ENCODE assay signal across 25 cellular contexts in genomic region chr19:19263886-19264487, GRCh38. TPM values are rescaled to one million over a fixed set of nuclear protein-coding genes. Genes with fewer than 3 reads are reported as not detected.
A peak's percentile ranks its signal among the peaks of the same experiment; 100 is the strongest.
DNase-seq lines count a peak whose midpoint lies in the region; ATAC-seq, FAIRE-seq and TF ChIP-seq lines count a peak whose summit lies in the region.
"Had no signal": no experiment of that assay in that cellular context is flagged by ENCODE, and none has a peak within 500 bp of the region (broad histone marks: within the 10 kb centered on the region; RNA-seq: fewer than 3 reads in every experiment).

No MANE protein-coding gene starts in this region.

- in situ Hi-C loops in K562 (cut with MboI), result no loop called here

- peaks cover 0 to 9% (median 5%) of the 10 kb centered on the region in 9 donors for H3K4me1 ChIP-seq in heart right ventricle
- peaks cover 0 to 20% of the 10 kb centered on the region in 2 experiments; a peak in 3 of 5 replicates for H3K4me1 ChIP-seq in K562 (replicated peaks in 1 of 2; ENCODE audit: control insufficient read depth in 2 of 2, insufficient read depth in 2 of 2, low read length in 2 of 2)
- peaks cover 0 to 6% of the 10 kb centered on the region in 2 donors for H3K4me1 ChIP-seq in adrenal gland (replicated peaks in 1 of 2)
- H3K4me1 ChIP-seq: A549, HAP-1 had no signal

- TF ChIP-seq POLR2A in K562 (conservative IDR thresholded peaks at IDR 0.05) (no peak), adrenal gland (IDR thresholded peaks at IDR 0.05) (no peak)

- no peak overlapping the region for H3K27ac ChIP-seq in heart right ventricle
- no peak overlapping the region for H3K27ac ChIP-seq in K562 (ENCODE audit: extremely low read depth, low read depth, low read length)
- H3K27ac ChIP-seq in adrenal gland, result no peak overlapping the region
- H3K27ac ChIP-seq: 22Rv1, A549 had no signal

- peak; percentile 13 for DNase-seq in Right ventricle myocardium superior
- no peak for DNase-seq in heart right ventricle
- DNase-seq in HuH-7 (ENCODE audit: low spot score), result peak; percentile 12
- DNase-seq in K562 (ENCODE audit: extremely low read depth in 1 of 4, low spot score in 3 of 4), result no peak
- no peak for DNase-seq in HCEC 1CT
- no peak for DNase-seq in hippocampal formation (lab: John Stamatoyannopoulos, UW)
- no peak for DNase-seq in adrenal gland
- DNase-seq: ACHN; AML-193; C1 segment of cervical spinal cord; Calu3; CD4-positive, alpha-beta memory T cell; COR-L47; DMS53; DMS79 treated with DMSO at 0.1 percent for 48 hours; GF-D8; GOT3 had no signal

- TF ChIP-seq CTCF in heart right ventricle (IDR thresholded peaks at IDR 0.05) (no peak), K562 (IDR thresholded peaks at IDR 0.05 in 2 of 3, conservative IDR thresholded peaks at IDR 0.05 in 1 of 3; ENCODE audit: insufficient read depth in 2 of 3, low read depth in 1 of 3, low read length in 3 of 3) (no peak), adrenal gland (IDR thresholded peaks at IDR 0.05) (no peak)

- TF ChIP-seq RAD21 in K562 (CRISPR knock-in tag; conservative IDR thresholded peaks at IDR 0.05 in 1 of 2, IDR thresholded peaks at IDR 0.05 in 1 of 2), result no peak

- intact Hi-C loops in Right ventricle myocardium superior (cut with DNase I) (no loop called here), heart right ventricle (cut with DNase I) (no loop called here), K562 (cut with micrococcal nuclease) (no loop called here), adrenal gland (cut with DNase I) (no loop called here)

- H4K20me1 ChIP-seq in K562 (replicated peaks; ENCODE audit: control insufficient read depth, insufficient read depth, low read length), result 0 out of 2 replicates have a peak, but pooled peaks cover 3% of the 10 kb centered on the region

- no peak for TF ChIP-seq EP300 in K562 (IDR thresholded peaks at IDR 0.05; ENCODE audit: low read length)

- H3K9ac ChIP-seq in K562 (ENCODE audit: insufficient read depth in 1 of 2, low read depth in 2 of 2, low read length in 2 of 2), result no peak overlapping the region

- POLR2A ChIA-PET in K562 (lab: Yijun Ruan, JAX), result no interaction called here

- FAIRE-seq in K562 (lab: Jason Lieb, UNC), result no peak
- FAIRE-seq: A549, GM12891, GM18507, H54 had no signal

- ATAC-seq in Right ventricle myocardium superior (ENCODE audit: poor library complexity) (no peak), heart right ventricle (no peak), K562 (no peak)
- ATAC-seq: A549 had no signal

- no TSS peak for BruUV-seq in K562 (replicated peaks; lab: Mats Ljungman, UMichigan)

- no peak overlapping the region for H2AFZ ChIP-seq in K562 (ENCODE audit: low read depth, low read length)

- H3K4me3 ChIP-seq in heart right ventricle (no peak overlapping the region), K562 (no peak overlapping the region), adrenal gland (no peak overlapping the region)
- H3K4me3 ChIP-seq: A549, HAP-1 had no signal

- H3K27me3 ChIP-seq in heart right ventricle (peaks cover 4 to 52% (median 48%) of the 10 kb centered on the region in 7 donors), K562 (ENCODE audit: control insufficient read depth in 2 of 2, insufficient read depth in 2 of 2, low read length in 2 of 2) (peaks cover 8 to 36% of the 10 kb centered on the region in 2 experiments; a peak in 4 of 5 replicates), adrenal gland (peaks cover 8% of the 10 kb centered on the region)

- H3K79me2 ChIP-seq in K562 (ENCODE audit: control insufficient read depth, insufficient read depth, low read length), result no peaks in the 10 kb centered on the region

- no peaks in the 10 kb centered on the region for H3K9me1 ChIP-seq in K562 (ENCODE audit: control insufficient read depth, insufficient read depth, low read length)

- CTCF ChIA-PET in K562 (lab: Yijun Ruan, JAX; ENCODE audit: low intra/inter-chr PET ratio), result no interaction called here

- H3K36me3 ChIP-seq in heart right ventricle (no peaks in the 10 kb centered on the region), K562 (ENCODE audit: control insufficient read depth, insufficient read depth, low read length) (no peaks in the 10 kb centered on the region), adrenal gland (replicated peaks in 1 of 2) (no peaks in the 10 kb centered on the region)
- H3K36me3 ChIP-seq: HAP-1 had no signal

- peaks cover 0 to 7% (median 0%) of the 10 kb centered on the region in 11 donors for H3K9me3 ChIP-seq in heart right ventricle
- peaks cover 1% of the 10 kb centered on the region; the same call in 1 of the 2 replicates for H3K9me3 ChIP-seq in K562 (replicated peaks; ENCODE audit: control insufficient read depth, insufficient read depth, low read depth, low read length)
- H3K9me3 ChIP-seq in adrenal gland (replicated peaks in 1 of 3), result no peaks in the 10 kb centered on the region
- H3K9me3 ChIP-seq: A549, HAP-1 had no signal

- 86 to 88% methylated on average over 7 of the region's 7 CpGs for WGBS in heart right ventricle, 2 donors
- WGBS in K562 (ENCODE audit: insufficient coverage, low coverage, missing lambda C conversion rate), result 11% methylated on average over 7 of the region's 7 CpGs
- WGBS in adrenal gland, 4 donors, result 74 to 83% (median 80%) methylated on average over 3 to 7 of the region's 7 CpGs

- H3K4me2 ChIP-seq in K562 (ENCODE audit: insufficient read depth, low read length), result no peak overlapping the region
- H3K4me2 ChIP-seq: A549 had no signal

RNA-seq across cellular contexts. Expression of gene TM6SF2, which starts 9.1 kb away (rescaled TPM):
- total RNA-seq in Right ventricle myocardium superior (0.32 TPM), heart right ventricle (1 to 10 TPM in 4 of 10 donors, under 1 TPM in 6; 0.17 to 2.1 (median 0.64) TPM), K562 (2014; rRNA removed) (not detected in 2 replicates), K562 (2014; rRNA removed; fragmentation: Illumina TruSeq; extraction: Trizol) (not detected in 2 replicates), K562 (2015; rRNA removed; fragmentation: Illumina TruSeq; extraction: Trizol) (not detected in 2 replicates), K562 (2021) (not detected in 2 replicates), adrenal gland (1 to 10 TPM in 1 of 8 donors, under 1 TPM in 3, not detected in 4; 0.28 to 1.1 (median 0.55) TPM)
- polyA plus RNA-seq in heart right ventricle (under 1 TPM; 0.20 to 0.66 TPM), K562 (2011; rRNA removed) (0.05 TPM in 1 of 2 replicates, not detected in the other), K562 (2014; fragmentation: Illumina TruSeq; extraction: Trizol) (not detected in 2 replicates), K562 (2014; fragmentation: Nextera tagmentation; extraction: Ambion mirVana) (not detected), K562 (2014; rRNA removed) (not detected in 2 replicates), adrenal gland (1 to 10 TPM in 2 of 3 donors, under 1 TPM in 1; 0.26 to 5.3 (median 1.3) TPM)
- 0.19 TPM in 1 of 2 replicates, not detected in the other for total RNA-seq in K562 (2011; cell fraction: chromatin; rRNA removed; ENCODE audit: low replicate concordance)
- not detected in 2 replicates for total RNA-seq in K562 (2011; cell fraction: nucleolus; rRNA removed)
- not detected in 2 replicates for total RNA-seq in K562 (2011; cell fraction: nucleoplasm; rRNA removed)
- 0.09 TPM in 1 of 2 replicates, not detected in the other for polyA plus RNA-seq in K562 (2011; cell fraction: cytosol; rRNA removed)
- 0.18 and 0.23 TPM in 2 replicates for polyA plus RNA-seq in K562 (2011; cell fraction: nucleus; rRNA removed)
- polyA plus RNA-seq in K562 (2012), result not detected in 2 replicates
- not detected in 2 replicates for polyA minus RNA-seq in K562 (2011; rRNA and poly(A)+ RNA removed)
- not detected in 2 replicates for polyA minus RNA-seq in K562 (2011; cell fraction: cytosol; rRNA and poly(A)+ RNA removed)
- not detected in 2 replicates for polyA minus RNA-seq in K562 (2011; cell fraction: nucleus; rRNA and poly(A)+ RNA removed)
- total RNA-seq: Calu3; CD4-positive, alpha-beta memory T cell; Daoy had no signal
- polyA plus RNA-seq: CD4-positive, alpha-beta memory T cell had no signal

RNA-seq across cellular contexts. Expression of gene NCAN, which starts 52.2 kb away (rescaled TPM):
- total RNA-seq in Right ventricle myocardium superior, result not detected
- not detected for total RNA-seq in heart right ventricle
- not detected for polyA plus RNA-seq in heart right ventricle
- total RNA-seq in K562 (2011; cell fraction: chromatin; rRNA removed; ENCODE audit: low replicate concordance), result 0.14 TPM in 1 of 2 replicates, not detected in the other
- total RNA-seq in K562 (2011; cell fraction: nucleolus; rRNA removed), result under 0.01 and 0.17 TPM in 2 replicates
- total RNA-seq in K562 (2011; cell fraction: nucleoplasm; rRNA removed), result 0.15 TPM in 1 of 2 replicates, not detected in the other
- total RNA-seq in K562 (2014; rRNA removed), result not detected in 2 replicates
- not detected in 2 replicates for total RNA-seq in K562 (2014; rRNA removed; fragmentation: Illumina TruSeq; extraction: Trizol)
- not detected in 2 replicates for total RNA-seq in K562 (2015; rRNA removed; fragmentation: Illumina TruSeq; extraction: Trizol)
- total RNA-seq in K562 (2021), result 0.04 and 0.07 TPM in 2 replicates
- polyA plus RNA-seq in K562 (2011; rRNA removed), result not detected in 2 replicates
- polyA plus RNA-seq in K562 (2011; cell fraction: cytosol; rRNA removed), result 0.04 TPM in 1 of 2 replicates, not detected in the other
- 0.03 TPM in 1 of 2 replicates, not detected in the other for polyA plus RNA-seq in K562 (2011; cell fraction: nucleus; rRNA removed)
- 0.04 and 0.05 TPM in 2 replicates for polyA plus RNA-seq in K562 (2012)
- polyA plus RNA-seq in K562 (2014; fragmentation: Illumina TruSeq; extraction: Trizol), result not detected in 2 replicates
- not detected for polyA plus RNA-seq in K562 (2014; fragmentation: Nextera tagmentation; extraction: Ambion mirVana)
- not detected in 2 replicates for polyA plus RNA-seq in K562 (2014; rRNA removed)
- polyA minus RNA-seq in K562 (2011; rRNA and poly(A)+ RNA removed), result not detected in 2 replicates
- polyA minus RNA-seq in K562 (2011; cell fraction: cytosol; rRNA and poly(A)+ RNA removed), result not detected in 2 replicates
- polyA minus RNA-seq in K562 (2011; cell fraction: nucleus; rRNA and poly(A)+ RNA removed), result 0.11 TPM in 1 of 2 replicates, not detected in the other
- total RNA-seq in adrenal gland, result under 1 TPM in 2 of 8 donors, not detected in 6; 0.14 to 0.42 TPM
- polyA plus RNA-seq in adrenal gland, result under 1 TPM in 2 of 3 donors, not detected in 1; 0.08 to 0.11 TPM
- total RNA-seq: Calu3; CD4-positive, alpha-beta memory T cell; Daoy had no signal
- polyA plus RNA-seq: BJ; CD4-positive, alpha-beta memory T cell had no signal

RNA-seq across cellular contexts. Expression of gene SUGP1, which starts 56.3 kb away (rescaled TPM):
- 37.2 TPM for total RNA-seq in Right ventricle myocardium superior
- total RNA-seq in heart right ventricle, result 10 to 100 TPM; 33.6 to 50.2 (median 44.8) TPM
- 10 to 100 TPM; 30.1 to 32.0 TPM for polyA plus RNA-seq in heart right ventricle
- total RNA-seq in K562 (2011; cell fraction: chromatin; rRNA removed; ENCODE audit: low replicate concordance), result 90.2 and 178 TPM in 2 replicates
- 124 and 128 TPM in 2 replicates for total RNA-seq in K562 (2011; cell fraction: nucleolus; rRNA removed)
- 77.5 and 85.2 TPM in 2 replicates for total RNA-seq in K562 (2011; cell fraction: nucleoplasm; rRNA removed)
- total RNA-seq in K562 (2014; rRNA removed), result 40.4 and 44.6 TPM in 2 replicates
- 16.8 and 17.9 TPM in 2 replicates for total RNA-seq in K562 (2014; rRNA removed; fragmentation: Illumina TruSeq; extraction: Trizol)
- 32.4 and 34.3 TPM in 2 replicates for total RNA-seq in K562 (2015; rRNA removed; fragmentation: Illumina TruSeq; extraction: Trizol)
- 45.0 and 53.3 TPM in 2 replicates for total RNA-seq in K562 (2021)
- polyA plus RNA-seq in K562 (2011; rRNA removed), result 28.5 and 30.6 TPM in 2 replicates
- polyA plus RNA-seq in K562 (2011; cell fraction: cytosol; rRNA removed), result 20.8 and 33.6 TPM in 2 replicates
- polyA plus RNA-seq in K562 (2011; cell fraction: nucleus; rRNA removed), result 96.6 and 109 TPM in 2 replicates
- polyA plus RNA-seq in K562 (2012), result 43.7 and 43.9 TPM in 2 replicates
- polyA plus RNA-seq in K562 (2014; fragmentation: Illumina TruSeq; extraction: Trizol), result 35.0 and 36.7 TPM in 2 replicates
- 1 to 10 TPM; 1.0 to 1.9 TPM for polyA plus RNA-seq in K562 (2014; fragmentation: Nextera tagmentation; extraction: Ambion mirVana)
- 41.0 and 48.9 TPM in 2 replicates for polyA plus RNA-seq in K562 (2014; rRNA removed)
- polyA minus RNA-seq in K562 (2011; rRNA and poly(A)+ RNA removed), result 19.3 and 21.7 TPM in 2 replicates
- polyA minus RNA-seq in K562 (2011; cell fraction: cytosol; rRNA and poly(A)+ RNA removed), result 21.6 and 25.8 TPM in 2 replicates
- 28.8 and 51.3 TPM in 2 replicates for polyA minus RNA-seq in K562 (2011; cell fraction: nucleus; rRNA and poly(A)+ RNA removed)
- total RNA-seq in adrenal gland, result 10 to 100 TPM; 25.5 to 74.7 (median 53.2) TPM
- polyA plus RNA-seq in adrenal gland, result 100 to 1,000 TPM in 1 of 3 donors, 10 to 100 TPM in 2; 55.9 to 130 (median 91.0) TPM

RNA-seq across cellular contexts. Expression of gene MAU2, which starts 56.6 kb away (rescaled TPM):
- total RNA-seq in Right ventricle myocardium superior, result 32.8 TPM
- total RNA-seq in heart right ventricle, result 10 to 100 TPM; 29.3 to 48.6 (median 36.7) TPM
- polyA plus RNA-seq in heart right ventricle, result 10 to 100 TPM; 11.2 to 39.4 TPM
- total RNA-seq in K562 (2011; cell fraction: chromatin; rRNA removed; ENCODE audit: low replicate concordance), result 132 and 299 TPM in 2 replicates
- total RNA-seq in K562 (2011; cell fraction: nucleolus; rRNA removed), result 154 and 168 TPM in 2 replicates
- total RNA-seq in K562 (2011; cell fraction: nucleoplasm; rRNA removed), result 141 and 151 TPM in 2 replicates
- total RNA-seq in K562 (2014; rRNA removed), result 21.1 and 24.1 TPM in 2 replicates
- total RNA-seq in K562 (2014; rRNA removed; fragmentation: Illumina TruSeq; extraction: Trizol), result 10.0 and 12.0 TPM in 2 replicates
- total RNA-seq in K562 (2015; rRNA removed; fragmentation: Illumina TruSeq; extraction: Trizol), result 17.2 and 17.8 TPM in 2 replicates
- 43.4 and 48.1 TPM in 2 replicates for total RNA-seq in K562 (2021)
- 21.0 and 34.2 TPM in 2 replicates for polyA plus RNA-seq in K562 (2011; rRNA removed)
- polyA plus RNA-seq in K562 (2011; cell fraction: cytosol; rRNA removed), result 25.3 and 40.5 TPM in 2 replicates
- polyA plus RNA-seq in K562 (2011; cell fraction: nucleus; rRNA removed), result 83.2 and 123 TPM in 2 replicates
- polyA plus RNA-seq in K562 (2012), result 30.0 and 42.5 TPM in 2 replicates
- polyA plus RNA-seq in K562 (2014; fragmentation: Illumina TruSeq; extraction: Trizol), result 19.4 and 22.5 TPM in 2 replicates
- 1 to 10 TPM; 1.2 to 1.4 TPM for polyA plus RNA-seq in K562 (2014; fragmentation: Nextera tagmentation; extraction: Ambion mirVana)
- 27.4 and 31.4 TPM in 2 replicates for polyA plus RNA-seq in K562 (2014; rRNA removed)
- polyA minus RNA-seq in K562 (2011; rRNA and poly(A)+ RNA removed), result 23.0 and 45.7 TPM in 2 replicates
- polyA minus RNA-seq in K562 (2011; cell fraction: cytosol; rRNA and poly(A)+ RNA removed), result 28.1 and 43.8 TPM in 2 replicates
- 55.9 and 63.5 TPM in 2 replicates for polyA minus RNA-seq in K562 (2011; cell fraction: nucleus; rRNA and poly(A)+ RNA removed)
- total RNA-seq in adrenal gland, result 10 to 100 TPM; 32.3 to 64.8 (median 49.3) TPM
- 10 to 100 TPM; 14.9 to 41.3 (median 29.5) TPM for polyA plus RNA-seq in adrenal gland

Comparison
In these comparisons a context has a peak if more than half of its experiments do, and no peak if none do; other contexts are left out.
1. DNase-seq: peak in Right ventricle myocardium superior (single experiment) and HuH-7 (single experiment); none in heart right ventricle (0 of 2), K562 (0 of 4), HCEC 1CT (single experiment), hippocampal formation (0 of 2) and adrenal gland (0 of 7).